1 cellular context compared by ENCODE assay signal in the genomic region with DNA sequence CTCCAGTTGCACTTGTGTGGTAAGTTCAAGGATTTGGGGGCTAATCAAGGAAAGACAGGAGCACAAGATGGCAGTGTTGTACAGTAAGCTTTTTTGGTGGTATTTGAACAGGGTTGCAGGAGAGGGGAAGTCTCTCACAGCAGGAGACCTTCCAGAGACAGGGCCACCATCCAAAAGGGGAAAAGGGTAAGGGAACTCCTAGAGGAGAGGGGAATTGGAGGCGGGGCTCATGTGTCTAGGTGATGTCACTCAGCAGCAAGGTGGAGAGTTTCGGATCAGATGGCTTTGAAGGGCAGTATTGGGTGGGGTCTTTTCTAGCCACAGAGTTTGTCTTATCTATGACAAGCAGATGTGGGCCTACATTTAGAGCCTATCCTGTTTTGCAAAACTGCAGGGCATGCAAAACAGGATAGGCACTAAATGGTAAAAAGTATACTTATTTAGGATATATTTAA.
A peak's percentile ranks its signal among the peaks of the same experiment; 100 is the strongest.
TF ChIP-seq lines count a peak whose summit lies in the region.

No MANE protein-coding gene starts in this region.

TF ChIP-seq in K562, 482 proteins besides CTCF, POLR2A, EP300 and RAD21 (continued from another document):
- no peak for TF ChIP-seq ZNF584 (CRISPR knock-in tag; IDR thresholded peaks at IDR 0.05; ENCODE audit: low read depth)
- no peak for TF ChIP-seq ZNF282 (CRISPR knock-in tag; IDR thresholded peaks at IDR 0.05)
- TF ChIP-seq, protein P1, sequence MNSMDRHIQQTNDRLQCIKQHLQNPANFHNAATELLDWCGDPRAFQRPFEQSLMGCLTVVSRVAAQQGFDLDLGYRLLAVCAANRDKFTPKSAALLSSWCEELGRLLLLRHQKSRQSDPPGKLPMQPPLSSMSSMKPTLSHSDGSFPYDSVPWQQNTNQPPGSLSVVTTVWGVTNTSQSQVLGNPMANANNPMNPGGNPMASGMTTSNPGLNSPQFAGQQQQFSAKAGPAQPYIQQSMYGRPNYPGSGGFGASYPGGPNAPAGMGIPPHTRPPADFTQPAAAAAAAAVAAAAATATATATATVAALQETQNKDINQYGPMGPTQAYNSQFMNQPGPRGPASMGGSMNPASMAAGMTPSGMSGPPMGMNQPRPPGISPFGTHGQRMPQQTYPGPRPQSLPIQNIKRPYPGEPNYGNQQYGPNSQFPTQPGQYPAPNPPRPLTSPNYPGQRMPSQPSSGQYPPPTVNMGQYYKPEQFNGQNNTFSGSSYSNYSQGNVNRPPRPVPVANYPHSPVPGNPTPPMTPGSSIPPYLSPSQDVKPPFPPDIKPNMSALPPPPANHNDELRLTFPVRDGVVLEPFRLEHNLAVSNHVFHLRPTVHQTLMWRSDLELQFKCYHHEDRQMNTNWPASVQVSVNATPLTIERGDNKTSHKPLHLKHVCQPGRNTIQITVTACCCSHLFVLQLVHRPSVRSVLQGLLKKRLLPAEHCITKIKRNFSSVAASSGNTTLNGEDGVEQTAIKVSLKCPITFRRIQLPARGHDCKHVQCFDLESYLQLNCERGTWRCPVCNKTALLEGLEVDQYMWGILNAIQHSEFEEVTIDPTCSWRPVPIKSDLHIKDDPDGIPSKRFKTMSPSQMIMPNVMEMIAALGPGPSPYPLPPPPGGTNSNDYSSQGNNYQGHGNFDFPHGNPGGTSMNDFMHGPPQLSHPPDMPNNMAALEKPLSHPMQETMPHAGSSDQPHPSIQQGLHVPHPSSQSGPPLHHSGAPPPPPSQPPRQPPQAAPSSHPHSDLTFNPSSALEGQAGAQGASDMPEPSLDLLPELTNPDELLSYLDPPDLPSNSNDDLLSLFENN (IDR thresholded peaks at IDR 0.05; ENCODE audit: low read depth in 2 of 2, low read length in 2 of 2), result peak in 1 of 2 experiments; percentile 81; a peak in 2 of 4 replicates
- peak; percentile 42; the same call in 1 of the 2 replicates for TF ChIP-seq CEBPB (tag; IDR thresholded peaks at IDR 0.05)
- peak; percentile 91; the same call in 1 of the 2 replicates for TF ChIP-seq CTBP1 (IDR thresholded peaks at IDR 0.05; ENCODE audit: borderline replicate concordance)
- no peak for TF ChIP-seq ZNF785 (CRISPR knock-in tag; IDR thresholded peaks at IDR 0.05)
